ENCODE assay signal across 20 cellular contexts in genomic region chr10:132774179-132774904, GRCh38. TPM values are rescaled to one million over a fixed set of nuclear protein-coding genes. Genes with fewer than 3 reads are reported as not detected.
DNase-seq lines count a peak whose midpoint lies in the region; ATAC-seq and TF ChIP-seq lines count a peak whose summit lies in the region.
"Had no signal": no experiment of that assay in that cellular context is flagged by ENCODE, and none has a peak within 500 bp of the region (broad histone marks: within the 10 kb centered on the region; RNA-seq: fewer than 3 reads in every experiment).

No MANE protein-coding gene starts in this region.

- no peaks in the 10 kb centered on the region for H3K9me3 Mint-ChIP-seq in activated CD4-positive, alpha-beta T cell treated with anti-CD3 and anti-CD28 coated beads for 36 hours (ENCODE audit: low read depth)
- H3K9me3 Mint-ChIP-seq: activated naive CD4-positive, alpha-beta T cell treated with anti-CD3 and anti-CD28 coated beads for 36 hours; IgD-negative memory B cell; naive B cell had no signal

- ATAC-seq in activated CD4-positive, alpha-beta T cell treated with anti-CD3 and anti-CD28 coated beads for 36 hours, result no peak
- ATAC-seq in HG02588 (IDR thresholded peaks at IDR 0.05; ENCODE audit: unreplicated experiment), result no peak
- ATAC-seq: activated CD4-positive, CD25-positive, alpha-beta regulatory T cell treated with anti-CD3 and anti-CD28 coated beads, Interleukin-2, amount 50 U/mL, for 24 hours; activated CD8-positive, alpha-beta T cell treated with anti-CD3 and anti-CD28 coated beads, Interleukin-2, amount 10 ng/mL, durations not matched to agents 7 days and 5 days had no signal

- TF ChIP-seq EP300 in stomach (IDR thresholded peaks at IDR 0.05), result no peak

- peaks cover 6 to 24% (median 16%) of the 10 kb centered on the region in 4 donors for H3K4me1 ChIP-seq in stomach
- H3K4me1 ChIP-seq: parathyroid adenoma, thyroid gland had no signal

- POLR2A ChIA-PET in activated CD4-positive, alpha-beta T cell treated with anti-CD3 and anti-CD28 coated beads for 36 hours (lab: Charles Lee), result no interaction called here

- no peaks in the 10 kb centered on the region for H3K4me1 Mint-ChIP-seq in activated CD4-positive, alpha-beta T cell treated with anti-CD3 and anti-CD28 coated beads for 36 hours
- H3K4me1 Mint-ChIP-seq: IgD-negative memory B cell, naive B cell had no signal

- no peaks in the 10 kb centered on the region for H3K9me3 ChIP-seq in stomach
- H3K9me3 ChIP-seq: thyroid gland had no signal

- no peaks in the 10 kb centered on the region for H3K27me3 Mint-ChIP-seq in activated CD4-positive, alpha-beta T cell treated with anti-CD3 and anti-CD28 coated beads for 36 hours
- H3K27me3 Mint-ChIP-seq: IgD-negative memory B cell, naive B cell had no signal

- no peak overlapping the region for H3K4me3 Mint-ChIP-seq in activated CD4-positive, alpha-beta T cell treated with anti-CD3 and anti-CD28 coated beads for 36 hours
- H3K4me3 Mint-ChIP-seq: activated CD8-positive, alpha-beta T cell treated with anti-CD3 and anti-CD28 coated beads, Interleukin-2, amount 10 ng/mL, durations not matched to agents 7 days and 5 days; activated naive CD4-positive, alpha-beta T cell treated with anti-CD3 and anti-CD28 coated beads for 36 hours; IgD-negative memory B cell had no signal

- H3K27me3 ChIP-seq in H7 (ENCODE audit: control insufficient read depth, insufficient read depth, low read length) (no peaks in the 10 kb centered on the region), layer of hippocampus (ENCODE audit: control insufficient read depth, insufficient read depth, low read length) (no peaks in the 10 kb centered on the region), stomach (no peaks in the 10 kb centered on the region)
- H3K27me3 ChIP-seq: thyroid gland had no signal

- no peak overlapping the region for H3K27ac Mint-ChIP-seq in activated CD4-positive, alpha-beta T cell treated with anti-CD3 and anti-CD28 coated beads for 36 hours
- H3K27ac Mint-ChIP-seq: activated CD8-positive, alpha-beta T cell treated with anti-CD3 and anti-CD28 coated beads, Interleukin-2, amount 10 ng/mL, durations not matched to agents 7 days and 5 days; activated naive CD4-positive, alpha-beta T cell treated with anti-CD3 and anti-CD28 coated beads for 36 hours; IgD-negative memory B cell had no signal

- no peak overlapping the region for H3K4me3 ChIP-seq in H7 (ENCODE audit: insufficient read depth, low read depth, low read length)
- no peak overlapping the region for H3K4me3 ChIP-seq in stomach
- H3K4me3 ChIP-seq: thyroid gland had no signal

- TF ChIP-seq CTCF in stomach (IDR thresholded peaks at IDR 0.05), result no peak

- intact Hi-C loops in stomach (cut with DNase I; ENCODE audit: low total_unique reads), result no loop called here
- intact Hi-C loops in activated CD4-positive, alpha-beta T cell treated with anti-CD3 and anti-CD28 coated beads for 36 hours (cut with DNase I, micrococcal nuclease), result no loop called here

- H3K27ac ChIP-seq in layer of hippocampus (ENCODE audit: low read depth, low read length) (peak overlapping the region; percentile 94), stomach (peak overlapping the region; percentile 48 to 86 (median 77))
- H3K27ac ChIP-seq: parathyroid adenoma, thyroid gland had no signal

- CTCF ChIA-PET in activated CD4-positive, alpha-beta T cell treated with anti-CD3 and anti-CD28 coated beads for 36 hours (lab: Charles Lee), result interaction anchor here (0.6 kb wide), 1 partner anchor 24 kb away, joined by 3 read pairs; no protein-coding TSS in a partner anchor

- H3K36me3 ChIP-seq in H7 (replicated peaks; ENCODE audit: control insufficient read depth, insufficient read depth, low read length) (no peaks in the 10 kb centered on the region), stomach (peaks cover 0 to 74% (median 50%) of the 10 kb centered on the region in 4 donors)

- H3K36me3 Mint-ChIP-seq in activated CD4-positive, alpha-beta T cell treated with anti-CD3 and anti-CD28 coated beads for 36 hours (ENCODE audit: low read depth), result peaks cover 11% of the 10 kb centered on the region
- H3K36me3 Mint-ChIP-seq: naive B cell had no signal

- 31 to 60% (median 48%) methylated on average over 14 to 29 of the region's 29 CpGs for WGBS in stomach, 5 donors

- DNase-seq in H7 (peak; percentile 86), NCI-H69 (lab: John Stamatoyannopoulos, UW) (peak; percentile 4), stomach (peak; percentile 52), NCI-H1417 (lab: John Stamatoyannopoulos, UW) (no peak)
- no peak for DNase-seq in activated CD4-positive, alpha-beta T cell treated with anti-CD3 and anti-CD28 coated beads for 36 hours
- DNase-seq: activated CD8-positive, alpha-beta T cell treated with anti-CD3 and anti-CD28 coated beads, Interleukin-2, amount 10 ng/mL, durations not matched to agents 7 days and 5 days; activated naive CD4-positive, alpha-beta T cell treated with anti-CD3 and anti-CD28 coated beads for 36 hours; activated T-cell treated with anti-CD3 and anti-CD28 coated beads, Interleukin-2, amount 50 U/mL, for 1 hour; central memory CD4-positive, alpha-beta T cell; effector CD4-positive, alpha-beta T cell; naive B cell; NCI-H1694 treated with DMSO at 0.1 percent for 48 hours; thyroid gland had no signal

- no peak for TF ChIP-seq POLR2A in stomach (IDR thresholded peaks at IDR 0.05)

RNA-seq across cellular contexts. Expression of gene NKX6-2, which starts 11.6 kb away (rescaled TPM):
- 0.26 and 0.38 TPM in 2 replicates for total RNA-seq in H7 (2014; rRNA removed; shearing (Covaris generic))
- 10 to 100 TPM in 2 of 5 donors, 1 to 10 TPM in 1, not detected in 2; 9.0 to 75.8 (median 11.1) TPM for total RNA-seq in stomach
- polyA plus RNA-seq in stomach, result 10 to 100 TPM in 1 of 3 donors, 1 to 10 TPM in 1, under 1 TPM in 1; 0.65 to 29.0 (median 1.3) TPM
- not detected for total RNA-seq in activated CD4-positive, alpha-beta T cell treated with anti-CD3 and anti-CD28 coated beads for 36 hours
- total RNA-seq: activated CD8-positive, alpha-beta T cell treated with anti-CD3 and anti-CD28 coated beads, Interleukin-2, amount 10 ng/mL, durations not matched to agents 7 days and 5 days; activated naive CD4-positive, alpha-beta T cell treated with anti-CD3 and anti-CD28 coated beads for 36 hours; MCF 10A; thyroid gland had no signal
- polyA plus RNA-seq: IgD-negative memory B cell, keratinocyte had no signal

Comparison
In these comparisons a context has a peak if more than half of its experiments do, and no peak if none do; other contexts are left out.
1. DNase-seq: peak in H7 (single experiment), NCI-H69 (single experiment) and stomach (single experiment); none in activated CD4-positive, alpha-beta T cell treated with anti-CD3 and anti-CD28 coated beads for 36 hours (single experiment) and NCI-H1417 (0 of 3).